29 cellular contexts compared by ENCODE assay signal in genomic region chr18:62341423-62341920, GRCh38. TPM values are rescaled to one million over a fixed set of nuclear protein-coding genes. Genes with fewer than 3 reads are reported as not detected.
DNase-seq lines count a peak whose midpoint lies in the region; ATAC-seq and TF ChIP-seq lines count a peak whose summit lies in the region.
"Had no signal": no experiment of that assay in that cellular context is flagged by ENCODE, and none has a peak within 500 bp of the region (broad histone marks: within the 10 kb centered on the region; RNA-seq: fewer than 3 reads in every experiment).

No MANE protein-coding gene starts in this region.

- CTCF ChIA-PET in OCI-LY7 (lab: Charles Lee; ENCODE audit: unreplicated experiment): no interaction called here

- H3K4me1 Mint-ChIP-seq in endothelial cell (ENCODE audit: unreplicated experiment): peaks cover 75% of the 10 kb centered on the region

- no peaks in the 10 kb centered on the region for H4K20me1 ChIP-seq in OCI-LY7 (ENCODE audit: insufficient read depth, low read length)

- no peaks in the 10 kb centered on the region for H3K4me1 ChIP-seq in OCI-LY7 (ENCODE audit: insufficient read depth, low read length, poor library complexity, severe bottlenecking)
- H3K4me1 ChIP-seq: gastroesophageal sphincter, left lung had no signal

- H3K4me3 ChIP-seq in OCI-LY7 (ENCODE audit: low read depth, low read length, poor library complexity, severe bottlenecking): no peak overlapping the region
- H3K4me3 ChIP-seq: BLaER1 treated with 17β-estradiol and CSF1 and Interleukin-3, amounts not matched to agents 10 nM and 100 nM; coronary artery; gastroesophageal sphincter; left lung; smooth muscle cell; testis had no signal

- intact Hi-C loops in OCI-LY7 (cut with micrococcal nuclease; ENCODE audit: unreplicated experiment): no loop called here

- peaks cover 12% of the 10 kb centered on the region for H3K27me3 Mint-ChIP-seq in endothelial cell (ENCODE audit: unreplicated experiment)
- H3K27me3 Mint-ChIP-seq: activated CD4-positive, alpha-beta T cell treated with anti-CD3 and anti-CD28 coated beads, Interleukin-2, amount 10 ng/mL, durations not matched to agents 24 days and 14 days had no signal

- BruUV-seq in OCI-LY7 (replicated peaks; lab: Mats Ljungman, UMichigan): no TSS peak

- H3K79me2 ChIP-seq in OCI-LY7 (ENCODE audit: insufficient read depth, low read depth, low read length): no peaks in the 10 kb centered on the region

- H3K9me3 Mint-ChIP-seq in endothelial cell (ENCODE audit: unreplicated experiment): no peaks in the 10 kb centered on the region
- H3K9me3 Mint-ChIP-seq: activated CD4-positive, alpha-beta T cell treated with anti-CD3 and anti-CD28 coated beads, Interleukin-2, amount 10 ng/mL, durations not matched to agents 24 days and 14 days; activated naive CD4-positive, alpha-beta T cell treated with anti-CD3 and anti-CD28 coated beads, Interleukin-2, amount 10 ng/mL, durations not matched to agents 7 days and 5 days; endodermal cell; mesothelial cell of epicardium; naive thymus-derived CD4-positive, alpha-beta T cell; stimulated activated effector memory CD8-positive, alpha-beta T cell treated with anti-CD3 and anti-CD28 coated beads, Interleukin-12 subunit alpha, Interleukin-12 subunit beta, amount 100 ng/mL, for 72 hours had no signal

- H2AFZ ChIP-seq in OCI-LY7 (ENCODE audit: low read length): no peak overlapping the region

- no peak overlapping the region for H3K4me2 ChIP-seq in OCI-LY7 (ENCODE audit: low read length)
- H3K4me2 ChIP-seq: BLaER1 treated with 17β-estradiol and CSF1 and Interleukin-3, amounts not matched to agents 10 nM and 100 nM; smooth muscle cell had no signal

- no peaks in the 10 kb centered on the region for H3K36me3 ChIP-seq in OCI-LY7 (ENCODE audit: insufficient read depth, low read length)
- H3K36me3 ChIP-seq: BLaER1 treated with 17β-estradiol and CSF1 and Interleukin-3, amounts not matched to agents 10 nM and 100 nM; gastroesophageal sphincter; left lung; WERI-Rb-1 had no signal

- TF ChIP-seq CTCF in endothelial cell (IDR thresholded peaks at IDR 0.05; ENCODE audit: unreplicated experiment): no peak
- no peak for TF ChIP-seq CTCF in OCI-LY7 (conservative IDR thresholded peaks at IDR 0.05; ENCODE audit: low read length)

- ATAC-seq in HG03135 (IDR thresholded peaks at IDR 0.05; ENCODE audit: unreplicated experiment): no peak
- ATAC-seq: gastroesophageal sphincter; left lung; naive thymus-derived CD4-positive, alpha-beta T cell; stimulated activated effector memory CD8-positive, alpha-beta T cell treated with anti-CD3 and anti-CD28 coated beads, Interleukin-12 subunit alpha, Interleukin-12 subunit beta, amount 100 ng/mL, for 72 hours had no signal

- peak overlapping the region; percentile 72 for H3K4me3 Mint-ChIP-seq in endothelial cell (ENCODE audit: unreplicated experiment)
- H3K4me3 Mint-ChIP-seq: activated CD4-positive, alpha-beta T cell treated with anti-CD3 and anti-CD28 coated beads, Interleukin-2, amount 10 ng/mL, durations not matched to agents 24 days and 14 days; activated naive CD4-positive, alpha-beta T cell treated with anti-CD3 and anti-CD28 coated beads, Interleukin-2, amount 10 ng/mL, durations not matched to agents 7 days and 5 days; endodermal cell; mesothelial cell of epicardium; naive thymus-derived CD4-positive, alpha-beta T cell; stimulated activated effector memory CD8-positive, alpha-beta T cell treated with anti-CD3 and anti-CD28 coated beads, Interleukin-12 subunit alpha, Interleukin-12 subunit beta, amount 100 ng/mL, for 72 hours had no signal

- DNase-seq in DMS153 (lab: John Stamatoyannopoulos, UW): peak; percentile 27
- DNase-seq in NCI-H1105 (lab: John Stamatoyannopoulos, UW): peak; percentile 69
- peak; percentile 85 for DNase-seq in NCI-H345 (lab: John Stamatoyannopoulos, UW)
- no peak for DNase-seq in endothelial cell (ENCODE audit: low spot score)
- DNase-seq in OCI-LY7 (ENCODE audit: low spot score): no peak
- DNase-seq in RKO (ENCODE audit: low spot score): no peak
- DNase-seq: activated CD4-positive, alpha-beta T cell treated with anti-CD3 and anti-CD28 coated beads, Interleukin-2, amount 10 ng/mL, durations not matched to agents 24 days and 14 days; activated naive CD4-positive, alpha-beta T cell treated with anti-CD3 and anti-CD28 coated beads, Interleukin-2, amount 10 ng/mL, durations not matched to agents 7 days and 5 days; activated T-cell treated with anti-CD3 and anti-CD28 coated beads, Interleukin-2, amount 50 U/mL, for 48 hours; amygdala; EL; endodermal cell; HCEC 1CT; IMR-90; left lung; naive thymus-derived CD4-positive, alpha-beta T cell; NCI-H187; NCI-H510A treated with DMSO at 0.1 percent for 48 hours; T-helper 9 cell; testis; WERI-Rb-1 had no signal

- H3K9me3 ChIP-seq in OCI-LY7 (ENCODE audit: low read length): no peaks in the 10 kb centered on the region
- H3K9me3 ChIP-seq: BLaER1 treated with 17β-estradiol and CSF1 and Interleukin-3, amounts not matched to agents 10 nM and 100 nM; gastroesophageal sphincter; left lung; testis had no signal

- peaks cover 10% of the 10 kb centered on the region for H3K36me3 Mint-ChIP-seq in endothelial cell (ENCODE audit: low read depth, unreplicated experiment)
- H3K36me3 Mint-ChIP-seq: mesothelial cell of epicardium had no signal

- H3K27ac Mint-ChIP-seq in endothelial cell (ENCODE audit: unreplicated experiment): no peak overlapping the region
- H3K27ac Mint-ChIP-seq: activated CD4-positive, alpha-beta T cell treated with anti-CD3 and anti-CD28 coated beads, Interleukin-2, amount 10 ng/mL, durations not matched to agents 24 days and 14 days; activated naive CD4-positive, alpha-beta T cell treated with anti-CD3 and anti-CD28 coated beads, Interleukin-2, amount 10 ng/mL, durations not matched to agents 7 days and 5 days; endodermal cell; mesothelial cell of epicardium; naive thymus-derived CD4-positive, alpha-beta T cell; stimulated activated effector memory CD8-positive, alpha-beta T cell treated with anti-CD3 and anti-CD28 coated beads, Interleukin-12 subunit alpha, Interleukin-12 subunit beta, amount 100 ng/mL, for 72 hours had no signal

- no peak overlapping the region for H3K27ac ChIP-seq in OCI-LY7 (ENCODE audit: low read depth, low read length, poor library complexity, severe bottlenecking)
- H3K27ac ChIP-seq: BLaER1 treated with 17β-estradiol and CSF1 and Interleukin-3, amounts not matched to agents 10 nM and 100 nM; coronary artery; gastroesophageal sphincter; left lung; RWPE1; testis; WERI-Rb-1 had no signal

- POLR2A ChIA-PET in OCI-LY7 (lab: Charles Lee): no interaction called here

- no peaks in the 10 kb centered on the region for H3K9me2 ChIP-seq in OCI-LY7 (ENCODE audit: insufficient read depth, low read length)

RNA-seq across cellular contexts. Expression of gene TNFRSF11A, which starts 16.4 kb away (rescaled TPM):
- 89.9 TPM for total RNA-seq in endothelial cell (ENCODE audit: unreplicated experiment)
- not detected in 2 replicates for total RNA-seq in OCI-LY7 (2014; rRNA removed; shearing (Covaris generic))
- not detected in 2 replicates for total RNA-seq in OCI-LY7 (2022)

Comparison
In these comparisons a context has a peak if more than half of its experiments do, and no peak if none do; other contexts are left out.
1. DNase-seq: peak in DMS153 (single experiment), NCI-H1105 (single experiment) and NCI-H345 (single experiment); none in endothelial cell (single experiment), OCI-LY7 (single experiment) and RKO (single experiment).
2. RNA of gene TNFRSF11A, which starts 16.4 kb away (total RNA-seq): 89.9 TPM in endothelial cell (single experiment); not detected in OCI-LY7; every median in the first group is over 10 times any median in the second.